ENCODE assay signal across 1 cellular context in the genomic region with DNA sequence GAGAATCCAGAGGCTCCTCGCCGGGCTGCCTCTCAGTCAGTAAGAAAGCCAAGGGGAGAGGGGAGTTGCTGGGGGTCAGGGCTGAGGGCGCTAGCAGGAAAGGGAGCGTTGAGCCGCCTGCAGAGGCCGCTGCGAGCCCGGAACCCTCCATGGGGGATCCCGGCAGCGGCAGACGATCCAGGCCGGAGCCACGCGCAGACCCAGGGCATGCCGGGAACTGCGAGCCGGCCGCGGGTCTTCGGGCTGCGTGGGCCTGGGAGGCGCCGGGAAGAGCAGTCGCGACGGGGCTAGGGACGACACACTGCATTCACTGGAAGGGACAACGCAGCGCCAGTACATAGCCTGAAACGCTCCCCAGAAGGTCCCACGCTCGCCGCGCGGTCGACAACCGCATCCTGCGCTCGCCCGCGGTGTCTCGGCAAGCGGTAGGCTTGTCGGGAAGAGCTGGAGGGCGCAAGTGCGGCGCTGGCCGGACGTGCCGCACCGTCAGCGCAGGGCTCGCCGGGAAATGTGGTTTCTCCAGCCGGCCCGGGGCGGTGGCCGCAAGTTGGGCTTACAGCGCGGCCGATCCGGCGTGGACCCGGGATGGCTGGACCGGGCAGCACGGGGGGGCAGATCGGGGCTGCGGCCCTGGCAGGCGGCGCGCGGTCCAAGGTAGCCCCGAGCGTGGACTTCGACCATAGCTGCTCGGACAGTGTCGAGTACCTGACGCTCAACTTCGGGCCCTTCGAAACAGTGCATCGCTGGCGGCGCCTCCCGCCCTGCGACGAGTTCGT.
TF ChIP-seq lines count a peak whose summit lies in the region.

TSS of gene LZTR1 (plus strand) at position 511 of the 776 bp plus-strand sequence. CDS start at position 586, 75 bp downstream.

TF ChIP-seq in HepG2, 621 proteins besides CTCF, POLR2A, EP300 and RAD21 (continued from another document and continues in another):
- TF ChIP-seq, protein P1, sequence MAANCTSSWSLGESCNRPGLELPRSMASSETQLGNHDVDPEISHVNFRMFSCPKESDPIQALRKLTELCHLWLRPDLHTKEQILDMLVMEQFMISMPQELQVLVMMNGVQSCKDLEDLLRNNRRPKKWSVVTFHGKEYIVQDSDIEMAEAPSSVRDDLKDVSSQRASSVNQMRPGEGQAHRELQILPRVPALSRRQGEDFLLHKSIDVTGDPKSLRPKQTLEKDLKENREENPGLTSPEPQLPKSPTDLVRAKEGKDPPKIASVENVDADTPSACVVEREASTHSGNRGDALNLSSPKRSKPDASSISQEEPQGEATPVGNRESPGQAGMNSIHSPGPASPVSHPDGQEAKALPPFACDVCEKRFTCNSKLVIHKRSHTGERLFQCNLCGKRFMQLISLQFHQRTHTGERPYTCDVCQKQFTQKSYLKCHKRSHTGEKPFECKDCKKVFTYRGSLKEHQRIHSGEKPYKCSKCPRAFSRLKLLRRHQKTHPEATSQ (CRISPR knock-in tag; IDR thresholded peaks at IDR 0.05; ENCODE audit: borderline replicate concordance): peak; percentile 79
- TF ChIP-seq ZNF335 (CRISPR knock-in tag; IDR thresholded peaks at IDR 0.05) (peak; percentile 89; the same call in 1 of the 2 replicates), ZNF724P (CRISPR knock-in tag; IDR thresholded peaks at IDR 0.05; ENCODE audit: borderline replicate concordance) (peak; percentile 62; the same call in 1 of the 2 replicates), MEIS1 (CRISPR knock-in tag; IDR thresholded peaks at IDR 0.05; ENCODE audit: borderline replicate concordance) (peak; percentile 87), ZNF205 (CRISPR knock-in tag; IDR thresholded peaks at IDR 0.05) (peak; percentile 68; the same call in 1 of the 2 replicates), ZFP37 (CRISPR knock-in tag; IDR thresholded peaks at IDR 0.05; ENCODE audit: borderline replicate concordance) (peak; percentile 43; the same call in 1 of the 2 replicates), TBL1XR1 (IDR thresholded peaks at IDR 0.05; ENCODE audit: borderline replicate concordance, low read length, partially characterized antibody) (no peak), HOXA3 (CRISPR knock-in tag; IDR thresholded peaks at IDR 0.05) (peak; percentile 86), FOXK1 (CRISPR knock-in tag; IDR thresholded peaks at IDR 0.05; ENCODE audit: borderline replicate concordance, low read depth) (0 out of 2 replicates have a peak, but pooled peaks have one; percentile 13), KMT2B (CRISPR knock-in tag; IDR thresholded peaks at IDR 0.05) (peak; percentile 74; the same call in 1 of the 2 replicates), NONO (IDR thresholded peaks at IDR 0.05) (no peak), NONO (CRISPR knock-in tag; conservative IDR thresholded peaks at IDR 0.05) (peak; percentile 86; the same call in 1 of the 2 replicates), ZNF704 (CRISPR knock-in tag; IDR thresholded peaks at IDR 0.05; ENCODE audit: borderline replicate concordance) (peak; percentile 97), ZBTB7B (CRISPR knock-in tag; IDR thresholded peaks at IDR 0.05) (peak; percentile 60; the same call in 1 of the 2 replicates), SALL1 (CRISPR knock-in tag; IDR thresholded peaks at IDR 0.05) (peak; percentile 94), ZNF678 (CRISPR knock-in tag; IDR thresholded peaks at IDR 0.05) (peak; percentile 76; the same call in 1 of the 2 replicates), PAF1 (CRISPR knock-in tag; IDR thresholded peaks at IDR 0.05) (no peak), ZNF431 (CRISPR knock-in tag; IDR thresholded peaks at IDR 0.05; ENCODE audit: borderline replicate concordance, low read depth) (peak; percentile 45; the same call in 1 of the 2 replicates), GLI4 (CRISPR knock-in tag; IDR thresholded peaks at IDR 0.05; ENCODE audit: borderline replicate concordance) (peak; percentile 87; the same call in 1 of the 2 replicates), STAG1 (CRISPR knock-in tag; IDR thresholded peaks at IDR 0.05) (peak; percentile 50), FOXM1 (CRISPR knock-in tag; IDR thresholded peaks at IDR 0.05) (no peak; the same call in 1 of the 2 replicates), ZNF556 (CRISPR knock-in tag; IDR thresholded peaks at IDR 0.05; ENCODE audit: borderline replicate concordance) (peak; percentile 77; the same call in 1 of the 2 replicates), SAFB2 (CRISPR knock-in tag; IDR thresholded peaks at IDR 0.05; ENCODE audit: borderline replicate concordance, low read depth) (peak; percentile 54; the same call in 1 of the 2 replicates), KLF11 (CRISPR knock-in tag; IDR thresholded peaks at IDR 0.05) (peak; percentile 53; the same call in 1 of the 2 replicates), TFAP4 (IDR thresholded peaks at IDR 0.05; ENCODE audit: borderline replicate concordance, low read depth) (no peak), ELK4 (CRISPR knock-in tag; IDR thresholded peaks at IDR 0.05; ENCODE audit: borderline replicate concordance) (peak; percentile 60; the same call in 1 of the 2 replicates), HES4 (CRISPR knock-in tag; IDR thresholded peaks at IDR 0.05; ENCODE audit: borderline replicate concordance) (0 out of 2 replicates have a peak, but pooled peaks have one; percentile 36), ZNF652 (CRISPR knock-in tag; IDR thresholded peaks at IDR 0.05; ENCODE audit: borderline replicate concordance, low read depth) (no peak), NFATC3 (CRISPR knock-in tag; IDR thresholded peaks at IDR 0.05) (0 out of 2 replicates have a peak, but pooled peaks have one; percentile 66), TARDBP (CRISPR knock-in tag; IDR thresholded peaks at IDR 0.05) (peak; percentile 96), ZFP36L2 (CRISPR knock-in tag; IDR thresholded peaks at IDR 0.05) (0 out of 2 replicates have a peak, but pooled peaks have one; percentile 38), U2AF1 (optimal IDR thresholded peaks at IDR 0.05; ENCODE audit: low read depth, low read length) (peak; percentile 78), SOX5 (CRISPR knock-in tag; IDR thresholded peaks at IDR 0.05; ENCODE audit: borderline replicate concordance) (peak; percentile 46; the same call in 1 of the 2 replicates), JUNB (CRISPR knock-in tag; IDR thresholded peaks at IDR 0.05; ENCODE audit: borderline replicate concordance) (no peak), ZNF253 (CRISPR knock-in tag; IDR thresholded peaks at IDR 0.05; ENCODE audit: borderline replicate concordance) (peak; percentile 41; the same call in 1 of the 2 replicates), NFKBIZ (CRISPR knock-in tag; IDR thresholded peaks at IDR 0.05) (peak; percentile 44; the same call in 1 of the 2 replicates), JUND (CRISPR knock-in tag; IDR thresholded peaks at IDR 0.05) (peak; percentile 29; the same call in 1 of the 2 replicates), HNRNPH1 (optimal IDR thresholded peaks at IDR 0.05; ENCODE audit: low read depth, low read length) (no peak)
- TF ChIP-seq, protein P2, sequence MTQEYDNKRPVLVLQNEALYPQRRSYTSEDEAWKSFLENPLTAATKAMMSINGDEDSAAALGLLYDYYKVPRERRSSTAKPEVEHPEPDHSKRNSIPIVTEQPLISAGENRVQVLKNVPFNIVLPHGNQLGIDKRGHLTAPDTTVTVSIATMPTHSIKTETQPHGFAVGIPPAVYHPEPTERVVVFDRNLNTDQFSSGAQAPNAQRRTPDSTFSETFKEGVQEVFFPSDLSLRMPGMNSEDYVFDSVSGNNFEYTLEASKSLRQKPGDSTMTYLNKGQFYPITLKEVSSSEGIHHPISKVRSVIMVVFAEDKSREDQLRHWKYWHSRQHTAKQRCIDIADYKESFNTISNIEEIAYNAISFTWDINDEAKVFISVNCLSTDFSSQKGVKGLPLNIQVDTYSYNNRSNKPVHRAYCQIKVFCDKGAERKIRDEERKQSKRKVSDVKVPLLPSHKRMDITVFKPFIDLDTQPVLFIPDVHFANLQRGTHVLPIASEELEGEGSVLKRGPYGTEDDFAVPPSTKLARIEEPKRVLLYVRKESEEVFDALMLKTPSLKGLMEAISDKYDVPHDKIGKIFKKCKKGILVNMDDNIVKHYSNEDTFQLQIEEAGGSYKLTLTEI (CRISPR knock-in tag; conservative IDR thresholded peaks at IDR 0.05): no peak
- TF ChIP-seq, protein P3, sequence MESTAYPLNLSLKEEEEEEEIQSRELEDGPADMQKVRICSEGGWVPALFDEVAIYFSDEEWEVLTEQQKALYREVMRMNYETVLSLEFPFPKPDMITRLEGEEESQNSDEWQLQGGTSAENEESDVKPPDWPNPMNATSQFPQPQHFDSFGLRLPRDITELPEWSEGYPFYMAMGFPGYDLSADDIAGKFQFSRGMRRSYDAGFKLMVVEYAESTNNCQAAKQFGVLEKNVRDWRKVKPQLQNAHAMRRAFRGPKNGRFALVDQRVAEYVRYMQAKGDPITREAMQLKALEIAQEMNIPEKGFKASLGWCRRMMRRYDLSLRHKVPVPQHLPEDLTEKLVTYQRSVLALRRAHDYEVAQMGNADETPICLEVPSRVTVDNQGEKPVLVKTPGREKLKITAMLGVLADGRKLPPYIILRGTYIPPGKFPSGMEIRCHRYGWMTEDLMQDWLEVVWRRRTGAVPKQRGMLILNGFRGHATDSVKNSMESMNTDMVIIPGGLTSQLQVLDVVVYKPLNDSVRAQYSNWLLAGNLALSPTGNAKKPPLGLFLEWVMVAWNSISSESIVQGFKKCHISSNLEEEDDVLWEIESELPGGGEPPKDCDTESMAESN (CRISPR knock-in tag; conservative IDR thresholded peaks at IDR 0.05): peak; percentile 90
- TF ChIP-seq, protein P4, sequence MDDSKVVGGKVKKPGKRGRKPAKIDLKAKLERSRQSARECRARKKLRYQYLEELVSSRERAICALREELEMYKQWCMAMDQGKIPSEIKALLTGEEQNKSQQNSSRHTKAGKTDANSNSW (CRISPR knock-in tag; IDR thresholded peaks at IDR 0.05; ENCODE audit: borderline replicate concordance): peak; percentile 84; the same call in 1 of the 2 replicates
- TF ChIP-seq, protein P5, sequence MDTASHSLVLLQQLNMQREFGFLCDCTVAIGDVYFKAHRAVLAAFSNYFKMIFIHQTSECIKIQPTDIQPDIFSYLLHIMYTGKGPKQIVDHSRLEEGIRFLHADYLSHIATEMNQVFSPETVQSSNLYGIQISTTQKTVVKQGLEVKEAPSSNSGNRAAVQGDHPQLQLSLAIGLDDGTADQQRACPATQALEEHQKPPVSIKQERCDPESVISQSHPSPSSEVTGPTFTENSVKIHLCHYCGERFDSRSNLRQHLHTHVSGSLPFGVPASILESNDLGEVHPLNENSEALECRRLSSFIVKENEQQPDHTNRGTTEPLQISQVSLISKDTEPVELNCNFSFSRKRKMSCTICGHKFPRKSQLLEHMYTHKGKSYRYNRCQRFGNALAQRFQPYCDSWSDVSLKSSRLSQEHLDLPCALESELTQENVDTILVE (CRISPR knock-in tag; IDR thresholded peaks at IDR 0.05): no peak; the same call in none of the 2 replicates
- TF ChIP-seq, protein P6, sequence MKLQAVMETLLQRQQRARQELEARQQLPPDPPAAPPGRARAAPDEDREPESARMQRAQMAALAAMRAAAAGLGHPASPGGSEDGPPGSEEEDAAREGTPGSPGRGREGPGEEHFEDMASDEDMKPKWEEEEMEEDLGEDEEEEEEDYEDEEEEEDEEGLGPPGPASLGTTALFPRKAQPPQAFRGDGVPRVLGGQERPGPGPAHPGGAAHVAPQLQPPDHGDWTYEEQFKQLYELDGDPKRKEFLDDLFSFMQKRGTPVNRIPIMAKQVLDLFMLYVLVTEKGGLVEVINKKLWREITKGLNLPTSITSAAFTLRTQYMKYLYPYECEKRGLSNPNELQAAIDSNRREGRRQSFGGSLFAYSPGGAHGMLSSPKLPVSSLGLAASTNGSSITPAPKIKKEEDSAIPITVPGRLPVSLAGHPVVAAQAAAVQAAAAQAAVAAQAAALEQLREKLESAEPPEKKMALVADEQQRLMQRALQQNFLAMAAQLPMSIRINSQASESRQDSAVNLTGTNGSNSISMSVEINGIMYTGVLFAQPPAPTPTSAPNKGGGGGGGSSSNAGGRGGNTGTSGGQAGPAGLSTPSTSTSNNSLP (IDR thresholded peaks at IDR 0.05; ENCODE audit: low read depth, low read length): no peak
- TF ChIP-seq, protein P7, sequence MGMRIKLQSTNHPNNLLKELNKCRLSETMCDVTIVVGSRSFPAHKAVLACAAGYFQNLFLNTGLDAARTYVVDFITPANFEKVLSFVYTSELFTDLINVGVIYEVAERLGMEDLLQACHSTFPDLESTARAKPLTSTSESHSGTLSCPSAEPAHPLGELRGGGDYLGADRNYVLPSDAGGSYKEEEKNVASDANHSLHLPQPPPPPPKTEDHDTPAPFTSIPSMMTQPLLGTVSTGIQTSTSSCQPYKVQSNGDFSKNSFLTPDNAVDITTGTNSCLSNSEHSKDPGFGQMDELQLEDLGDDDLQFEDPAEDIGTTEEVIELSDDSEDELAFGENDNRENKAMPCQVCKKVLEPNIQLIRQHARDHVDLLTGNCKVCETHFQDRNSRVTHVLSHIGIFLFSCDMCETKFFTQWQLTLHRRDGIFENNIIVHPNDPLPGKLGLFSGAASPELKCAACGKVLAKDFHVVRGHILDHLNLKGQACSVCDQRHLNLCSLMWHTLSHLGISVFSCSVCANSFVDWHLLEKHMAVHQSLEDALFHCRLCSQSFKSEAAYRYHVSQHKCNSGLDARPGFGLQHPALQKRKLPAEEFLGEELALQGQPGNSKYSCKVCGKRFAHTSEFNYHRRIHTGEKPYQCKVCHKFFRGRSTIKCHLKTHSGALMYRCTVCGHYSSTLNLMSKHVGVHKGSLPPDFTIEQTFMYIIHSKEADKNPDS (CRISPR knock-in tag; IDR thresholded peaks at IDR 0.05): peak; percentile 56; the same call in 1 of the 2 replicates
